ENCODE assay signal across 8 cellular contexts in genomic region chr10:109852718-109853037, GRCh38.
DNase-seq lines count a peak whose midpoint lies in the region; ATAC-seq and TF ChIP-seq lines count a peak whose summit lies in the region.

No MANE protein-coding gene starts in this region.

- H3K4me1 Mint-ChIP-seq in CD14-positive monocyte (peaks cover 6% of the 10 kb centered on the region), WTC11 (0 out of 2 replicates have a peak, but pooled peaks cover 3% of the 10 kb centered on the region), Calu3 (ENCODE audit: low read depth, unreplicated experiment) (peaks cover 9% of the 10 kb centered on the region)

- H3K4me3 Mint-ChIP-seq in CD14-positive monocyte: peak overlapping the region in 1 of 2 donors; percentile 5
- no peak overlapping the region for H3K4me3 Mint-ChIP-seq in WTC11
- no peak overlapping the region for H3K4me3 Mint-ChIP-seq in Calu3 (ENCODE audit: low read depth, unreplicated experiment)

- peaks cover 5 to 11% (median 8%) of the 10 kb centered on the region in 3 donors for H3K27me3 Mint-ChIP-seq in CD14-positive monocyte (ENCODE audit: low read depth in 3 of 3)
- H3K27me3 Mint-ChIP-seq in WTC11 (ENCODE audit: low read depth): peaks cover 4% of the 10 kb centered on the region
- peaks cover 31% of the 10 kb centered on the region for H3K27me3 Mint-ChIP-seq in Calu3 (ENCODE audit: unreplicated experiment)

- BruUV-seq in Calu3 (replicated peaks; lab: Mats Ljungman, UMichigan): no TSS peak

- H3K27ac Mint-ChIP-seq in CD14-positive monocyte (peak overlapping the region in 1 of 7 donors; percentile 15), WTC11 (no peak overlapping the region), Calu3 (ENCODE audit: unreplicated experiment) (no peak overlapping the region)

- CTCF ChIA-PET in WTC11 (lab: Charles Lee) (interaction anchor here (0.7 to 3.7 kb wide), 8 partner anchors 11 to 396 kb away, joined by 3 to 20 read pairs (median 6); no protein-coding TSS in a partner anchor), Calu3 (lab: Charles Lee) (no interaction called here)

- ATAC-seq in GM19397 (IDR thresholded peaks at IDR 0.05; ENCODE audit: unreplicated experiment): peak; percentile 36
- peak; percentile 12 for ATAC-seq in HG02973 (IDR thresholded peaks at IDR 0.05; ENCODE audit: unreplicated experiment)
- ATAC-seq in WTC11: peak; percentile 38

- intact Hi-C loops in CD14-positive monocyte (cut with micrococcal nuclease) (no loop called here), Calu3 (cut with micrococcal nuclease; ENCODE audit: unreplicated experiment) (no loop called here)

- TF ChIP-seq CTCF in CD14-positive monocyte (IDR thresholded peaks at IDR 0.05) (peak; percentile 59), WTC11 (IDR thresholded peaks at IDR 0.05) (no peak), Calu3 (IDR thresholded peaks at IDR 0.05; ENCODE audit: unreplicated experiment) (no peak)

- H3K9me3 Mint-ChIP-seq in CD14-positive monocyte (no peaks in the 10 kb centered on the region), WTC11 (no peaks in the 10 kb centered on the region), Calu3 (ENCODE audit: low read depth, unreplicated experiment) (no peaks in the 10 kb centered on the region)

- H3K36me3 Mint-ChIP-seq in CD14-positive monocyte (no peaks in the 10 kb centered on the region), WTC11 (no peaks in the 10 kb centered on the region), Calu3 (ENCODE audit: insufficient read depth, unreplicated experiment) (peaks cover 3% of the 10 kb centered on the region)

- DNase-seq in CD14-positive monocyte (ENCODE audit: low spot score): no peak
- DNase-seq in WTC11 (ENCODE audit: low spot score): no peak
- no peak for DNase-seq in NCI-H187 treated with DMSO at 0.1 percent for 48 hours (lab: John Stamatoyannopoulos, UW)
- no peak for DNase-seq in DMS114 treated with DMSO at 0.1 percent for 48 hours (lab: John Stamatoyannopoulos, UW; ENCODE audit: unreplicated experiment)
- DNase-seq in NCI-H146 treated with DMSO at 0.1 percent for 48 hours (lab: John Stamatoyannopoulos, UW; ENCODE audit: unreplicated experiment): no peak
- DNase-seq in Calu3: no peak

- POLR2A ChIA-PET in WTC11 (lab: Charles Lee): no interaction called here

TF ChIP-seq in WTC11, 78 proteins besides CTCF, POLR2A, EP300 and RAD21:
- TF ChIP-seq NFATC4 (CRISPR knock-in tag; IDR thresholded peaks at IDR 0.05): no peak
- TF ChIP-seq ATF3 (CRISPR knock-in tag; conservative IDR thresholded peaks at IDR 0.05): no peak
- no peak for TF ChIP-seq NFYB (CRISPR knock-in tag; conservative IDR thresholded peaks at IDR 0.05; ENCODE audit: low read depth)
- TF ChIP-seq AFF4 (CRISPR knock-in tag; IDR thresholded peaks at IDR 0.05; ENCODE audit: borderline replicate concordance): no peak
- no peak for TF ChIP-seq ZNF423 (CRISPR knock-in tag; IDR thresholded peaks at IDR 0.05)
- no peak for TF ChIP-seq TP53 (CRISPR knock-in tag; IDR thresholded peaks at IDR 0.05)
